In genomic region chr9:83623634-83623991, GRCh38 we compare ENCODE assay signal across 8 cellular contexts. TPM values are rescaled to one million over a fixed set of nuclear protein-coding genes. Genes with fewer than 3 reads are reported as not detected.
DNase-seq lines count a peak whose midpoint lies in the region; ATAC-seq and TF ChIP-seq lines count a peak whose summit lies in the region.

No MANE protein-coding gene starts in this region.

- TF ChIP-seq CTCF in A673 (conservative IDR thresholded peaks at IDR 0.05; ENCODE audit: low read depth, low read length) (no peak), ovary (IDR thresholded peaks at IDR 0.05) (no peak)

- peaks cover 19% of the 10 kb centered on the region for H3K4me1 ChIP-seq in A673 (ENCODE audit: insufficient read depth, low read length, poor library complexity, severe bottlenecking)
- H3K4me1 ChIP-seq in ovary (ENCODE audit: insufficient read depth), result no peaks in the 10 kb centered on the region

- H3K4me3 ChIP-seq in A673 (ENCODE audit: low read depth, low read length, poor library complexity, severe bottlenecking), result peak overlapping the region; percentile 68
- H3K4me3 ChIP-seq in ovary, result peak overlapping the region; percentile 77

- peak overlapping the region; percentile 84 for H3K27ac Mint-ChIP-seq in T-helper 1 cell treated with Interleukin-12 subunit alpha and Interleukin-12 subunit beta and Interleukin-4 antibody, amounts not matched to agents 30 μg/mL and 1 μg/mL, for 36 hours

- peaks cover 5% of the 10 kb centered on the region for H3K27me3 Mint-ChIP-seq in T-helper 1 cell treated with Interleukin-12 subunit alpha and Interleukin-12 subunit beta and Interleukin-4 antibody, amounts not matched to agents 30 μg/mL and 1 μg/mL, for 36 hours (ENCODE audit: low read depth)

- peak overlapping the region; percentile 95 for H3K4me3 Mint-ChIP-seq in T-helper 1 cell treated with Interleukin-12 subunit alpha and Interleukin-12 subunit beta and Interleukin-4 antibody, amounts not matched to agents 30 μg/mL and 1 μg/mL, for 36 hours

- H3K36me3 Mint-ChIP-seq in T-helper 1 cell treated with Interleukin-12 subunit alpha and Interleukin-12 subunit beta and Interleukin-4 antibody, amounts not matched to agents 30 μg/mL and 1 μg/mL, for 36 hours (ENCODE audit: low read depth), result peaks cover 11% of the 10 kb centered on the region

- intact Hi-C loops in A673 (cut with micrococcal nuclease; ENCODE audit: unreplicated experiment) (loop anchor here (2.0 to 5.0 kb wide), 3 partner anchors 85 to 639 kb away; no protein-coding TSS in a partner anchor), ovary (cut with DNase I) (loop anchor here in 1 of 4 donors (5.0 kb wide), 1 partner anchor 289 kb away; no protein-coding TSS in a partner anchor)

- TF ChIP-seq EP300 in ovary (IDR thresholded peaks at IDR 0.05), result no peak

- CTCF ChIA-PET in A673 (lab: Charles Lee), result interaction anchor here (1.6 kb wide), 1 partner anchor 289 kb away, joined by 3 read pairs; no protein-coding TSS in a partner anchor

- H3K36me3 ChIP-seq in A673 (ENCODE audit: insufficient read depth, low read length, poor library complexity, severe bottlenecking), result no peaks in the 10 kb centered on the region
- H3K36me3 ChIP-seq in ovary, result no peaks in the 10 kb centered on the region

- no peaks in the 10 kb centered on the region for H3K9me3 Mint-ChIP-seq in T-helper 1 cell treated with Interleukin-12 subunit alpha and Interleukin-12 subunit beta and Interleukin-4 antibody, amounts not matched to agents 30 μg/mL and 1 μg/mL, for 36 hours

- TF ChIP-seq POLR2A in ovary (IDR thresholded peaks at IDR 0.05), result no peak

- H3K27ac ChIP-seq in A673 (ENCODE audit: low read depth, low read length, poor library complexity, severe bottlenecking) (peak overlapping the region; percentile 89), ovary (peak overlapping the region; percentile 43 to 89)

- DNase-seq in A673 (ENCODE audit: low spot score), result no peak
- DNase-seq in fibroblast of peridontal ligament (ENCODE audit: extremely low read depth), result peak; percentile 44
- DNase-seq in ovary, result no peak
- DNase-seq in occipital lobe (lab: John Stamatoyannopoulos, UW), result no peak

- H3K27me3 ChIP-seq in A673 (replicated peaks; ENCODE audit: insufficient read depth, low read depth, low read length, poor library complexity) (no peaks in the 10 kb centered on the region), ovary (no peaks in the 10 kb centered on the region)

- WGBS in ovary, 3 donors, result 0 to 2% (median 0%) methylated on average over 5 of the region's 5 CpGs

- H3K9me3 ChIP-seq in A673 (ENCODE audit: low read depth, low read length, poor library complexity, severe bottlenecking) (no peaks in the 10 kb centered on the region), ovary (no peaks in the 10 kb centered on the region)

- ATAC-seq in GM18868 (IDR thresholded peaks at IDR 0.05; ENCODE audit: unreplicated experiment) (peak; percentile 9), HG03097 (IDR thresholded peaks at IDR 0.05; ENCODE audit: low FRiP score, unreplicated experiment) (peak; percentile 24), HG02763 (IDR thresholded peaks at IDR 0.05; ENCODE audit: unreplicated experiment) (no peak)

- POLR2A ChIA-PET in A673 (lab: Charles Lee; ENCODE audit: low non-redundant PET), result interaction anchor here (0.8 kb wide), 1 partner anchor 9 kb away, joined by 4 read pairs; no protein-coding TSS in a partner anchor

- H3K4me1 Mint-ChIP-seq in T-helper 1 cell treated with Interleukin-12 subunit alpha and Interleukin-12 subunit beta and Interleukin-4 antibody, amounts not matched to agents 30 μg/mL and 1 μg/mL, for 36 hours (ENCODE audit: low read depth), result peaks cover 24% of the 10 kb centered on the region

- no TSS peak for BruUV-seq in A673 (replicated peaks; lab: Mats Ljungman, UMichigan)

RNA-seq across cellular contexts. Expression of gene IDNK, which starts 0.7 kb away (rescaled TPM):
- total RNA-seq in A673 (2021) (1.6 and 1.7 TPM in 2 replicates), ovary (1 to 10 TPM; 1.5 to 6.8 (median 5.5) TPM), occipital lobe (6.4 TPM)
- 1 to 10 TPM; 4.9 to 9.0 TPM for polyA plus RNA-seq in ovary
